Comparison of ENCODE assay signal across 16 cellular contexts in genomic region chr10:78510566-78511323, GRCh38.
A peak's percentile ranks its signal among the peaks of the same experiment; 100 is the strongest.
DNase-seq lines count a peak whose midpoint lies in the region; ATAC-seq, FAIRE-seq and TF ChIP-seq lines count a peak whose summit lies in the region.
"Had no signal": no experiment of that assay in that cellular context is flagged by ENCODE, and none has a peak within 500 bp of the region (broad histone marks: within the 10 kb centered on the region; RNA-seq: fewer than 3 reads in every experiment).

No MANE protein-coding gene starts in this region.

- no peaks in the 10 kb centered on the region for H3K79me2 ChIP-seq in HepG2 (ENCODE audit: insufficient read depth, low read length)

- H3K27me3 ChIP-seq in HepG2 (ENCODE audit: control insufficient read depth in 1 of 2, insufficient read depth in 2 of 2, low read length in 2 of 2) (no peaks in the 10 kb centered on the region), right lobe of liver (no peaks in the 10 kb centered on the region), muscle layer of duodenum (ENCODE audit: low read depth, low read length) (no peaks in the 10 kb centered on the region), vagina (no peaks in the 10 kb centered on the region)
- H3K27me3 ChIP-seq: breast epithelium had no signal

- ATAC-seq in HepG2 (0 out of 3 replicates have a peak, but pooled peaks have one; percentile 22), right lobe of liver (no peak), HG02885 (IDR thresholded peaks at IDR 0.05; ENCODE audit: poor library complexity, unreplicated experiment) (no peak), GM18861 (IDR thresholded peaks at IDR 0.05; ENCODE audit: unreplicated experiment) (no peak)

- H3K4me1 ChIP-seq in HepG2 (ENCODE audit: insufficient read depth, low read length) (peaks cover 15% of the 10 kb centered on the region), right lobe of liver (no peaks in the 10 kb centered on the region), muscle layer of duodenum (ENCODE audit: control insufficient read depth in 1 of 2, insufficient read depth in 2 of 2, low read length in 2 of 2) (peaks cover 13 to 35% of the 10 kb centered on the region in 2 donors), vagina (peaks cover 77% of the 10 kb centered on the region)
- H3K4me1 ChIP-seq: breast epithelium, HAP-1 had no signal

- H3K36me3 ChIP-seq in HepG2 (replicated peaks in 1 of 2; ENCODE audit: control insufficient read depth in 1 of 2, insufficient read depth in 2 of 2, low read length in 2 of 2) (no peaks in the 10 kb centered on the region), right lobe of liver (no peaks in the 10 kb centered on the region), muscle layer of duodenum (ENCODE audit: control insufficient read depth in 1 of 2, insufficient read depth in 2 of 2, low read length in 2 of 2) (no peaks in the 10 kb centered on the region), vagina (no peaks in the 10 kb centered on the region)
- H3K36me3 ChIP-seq: breast epithelium, HAP-1 had no signal

- H4K20me1 ChIP-seq in HepG2 (ENCODE audit: insufficient read depth, low read length), result no peaks in the 10 kb centered on the region

- in situ Hi-C loops in HepG2 (cut with HindIII; ENCODE audit: extremely low pct_ligation_motif_present, low pct_unique_long_range_greater_than_20kb), result no loop called here

- no peak for TF ChIP-seq CTCF in HepG2 (CRISPR knock-in tag; IDR thresholded peaks at IDR 0.05)
- no peak for TF ChIP-seq CTCF in right lobe of liver (IDR thresholded peaks at IDR 0.05)
- TF ChIP-seq CTCF in vagina (IDR thresholded peaks at IDR 0.05), result no peak

- H3K27ac ChIP-seq in HepG2 (ENCODE audit: extremely low read length, insufficient read depth, low read length), result no peak overlapping the region
- no peak overlapping the region for H3K27ac ChIP-seq in right lobe of liver
- peak overlapping the region; percentile 2 for H3K27ac ChIP-seq in muscle layer of duodenum (ENCODE audit: low read length)
- peak overlapping the region; percentile 79 for H3K27ac ChIP-seq in vagina

- intact Hi-C loops in HepG2 (cut with micrococcal nuclease; ENCODE audit: unreplicated experiment) (no loop called here), right lobe of liver (cut with DNase I) (no loop called here), vagina (cut with DNase I) (no loop called here)

- no peak overlapping the region for H3K9ac ChIP-seq in HepG2 (ENCODE audit: insufficient read depth, low read depth, low read length)

- no peak overlapping the region for H3K4me2 ChIP-seq in HepG2 (ENCODE audit: low read depth, low read length)

- no peak for TF ChIP-seq EP300 in HepG2 (IDR thresholded peaks at IDR 0.05; ENCODE audit: low read depth in 2 of 2, low read length in 2 of 2)
- TF ChIP-seq EP300 in HepG2 (CRISPR knock-in tag; IDR thresholded peaks at IDR 0.05; ENCODE audit: borderline replicate concordance), result no peak

- H3K9me3 ChIP-seq in HepG2 (ENCODE audit: low read length) (no peaks in the 10 kb centered on the region), right lobe of liver (no peaks in the 10 kb centered on the region), muscle layer of duodenum (ENCODE audit: control insufficient read depth in 1 of 2, low read length in 2 of 2) (no peaks in the 10 kb centered on the region), vagina (no peaks in the 10 kb centered on the region)
- H3K9me3 ChIP-seq: breast epithelium, HAP-1 had no signal

- no peak for TF ChIP-seq RAD21 in HepG2 (CRISPR knock-in tag; IDR thresholded peaks at IDR 0.05)

- BruUV-seq in HepG2 (replicated peaks; lab: Mats Ljungman, UMichigan), result no TSS peak

- no peak for TF ChIP-seq POLR2A in HepG2 (IDR thresholded peaks at IDR 0.05; ENCODE audit: insufficient read depth in 1 of 2, low read depth in 2 of 2, low read length in 2 of 2)
- TF ChIP-seq POLR2A in right lobe of liver (IDR thresholded peaks at IDR 0.05), result no peak
- no peak for TF ChIP-seq POLR2A in vagina (IDR thresholded peaks at IDR 0.05)

- H3K4me3 ChIP-seq in HepG2 (replicated peaks in 1 of 3; ENCODE audit: insufficient read depth in 1 of 3, low read depth in 2 of 3, low read length in 3 of 3) (no peak overlapping the region), right lobe of liver (no peak overlapping the region), muscle layer of duodenum (ENCODE audit: low read depth in 1 of 2, low read length in 2 of 2) (no peak overlapping the region), vagina (no peak overlapping the region)
- H3K4me3 ChIP-seq: breast epithelium, HAP-1 had no signal

- no peak for DNase-seq in HepG2 (ENCODE audit: low spot score)
- no peak for DNase-seq in right lobe of liver
- DNase-seq in ecto neural progenitor cell (ENCODE audit: low spot score), result peak; percentile 49
- DNase-seq in vagina (ENCODE audit: extremely low spot score in 2 of 2), result peak; percentile 77 to 86
- no peak for DNase-seq in activated CD4-positive, CD25-positive, alpha-beta regulatory T cell (lab: John Stamatoyannopoulos, UW)
- DNase-seq: Karpas-422; NCI-H2107; nephron progenitor cell; RPMI8226; stimulated activated CD4-positive, alpha-beta T cell treated with anti-CD3 and anti-CD28 coated beads, Interleukin-15, amount 100 ng/mL, for 24 hours; stimulated activated CD8-positive, alpha-beta memory T cell treated with anti-CD3 and anti-CD28 coated beads, Interleukin-4, amount 100 ng/mL, for 48 hours had no signal

- H2AFZ ChIP-seq in HepG2 (ENCODE audit: low read length), result no peak overlapping the region

- POLR2A ChIA-PET in HepG2 (lab: Yijun Ruan, JAX), result no interaction called here

- CTCF ChIA-PET in HepG2 (lab: Yijun Ruan, JAX; ENCODE audit: low intra/inter-chr PET ratio, low total read pairs), result no interaction called here

- WGBS in HepG2 (ENCODE audit: low lambda C conversion rate), result 79% methylated on average over 11 of the region's 12 CpGs
- WGBS in right lobe of liver (ENCODE audit: insufficient coverage, low coverage, low lambda C conversion rate, missing lambda C conversion rate), result 74% methylated on average over 7 of the region's 12 CpGs

- no peak for FAIRE-seq in HepG2 (lab: Jason Lieb, UNC)

TF ChIP-seq in HepG2, 621 proteins besides CTCF, POLR2A, EP300 and RAD21:
- 0 out of 2 replicates have a peak, but pooled peaks have one; percentile 16 for TF ChIP-seq STAG1 (CRISPR knock-in tag; IDR thresholded peaks at IDR 0.05)
- no peak for TF ChIP-seq ZNF335 (CRISPR knock-in tag; IDR thresholded peaks at IDR 0.05)

Comparison
In these comparisons a context has a peak if more than half of its experiments do, and no peak if none do; other contexts are left out.
1. DNase-seq: peak in ecto neural progenitor cell (single experiment) and vagina (2 of 2); none in HepG2 (single experiment), right lobe of liver (0 of 3) and activated CD4-positive, CD25-positive, alpha-beta regulatory T cell (0 of 4).
2. H3K27ac ChIP-seq: peak in muscle layer of duodenum (single experiment) and vagina (single experiment); none in HepG2 (single experiment) and right lobe of liver (0 of 3).